21 cellular contexts compared by ENCODE assay signal in the genomic region with DNA sequence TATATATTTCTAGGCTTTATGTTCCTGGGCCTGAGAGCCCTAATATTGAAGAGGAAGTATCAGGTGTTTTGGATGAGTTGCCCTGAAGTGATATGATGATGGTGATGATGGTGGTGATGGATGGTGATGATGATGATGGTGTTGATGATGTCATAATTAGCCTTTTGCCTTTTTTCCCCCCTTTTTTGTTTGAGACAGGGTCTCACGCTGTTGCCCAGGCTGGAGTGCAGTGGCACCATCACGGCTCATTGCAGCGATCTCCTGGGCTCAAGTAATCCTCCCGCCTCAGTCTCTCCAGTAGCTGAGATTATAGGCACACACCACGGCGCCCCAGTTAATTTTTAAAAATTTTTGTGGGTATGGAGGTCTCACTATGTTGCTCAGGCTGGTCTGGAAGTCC.
"Had no signal": no experiment of that assay in that cellular context is flagged by ENCODE, and none has a peak within 500 bp of the region (broad histone marks: within the 10 kb centered on the region; RNA-seq: fewer than 3 reads in every experiment).

No MANE protein-coding gene starts in this region.

- H3K27ac Mint-ChIP-seq: activated B cell treated with CpG ODN at 0.5 μM for 24 hours; activated CD4-positive, alpha-beta memory T cell treated with anti-CD3 and anti-CD28 coated beads for 36 hours; activated CD4-positive, alpha-beta T cell treated with anti-CD3 and anti-CD28 coated beads for 36 hours; activated CD8-positive, alpha-beta memory T cell treated with anti-CD3 and anti-CD28 coated beads, Interleukin-2, amount 10 ng/mL, durations not matched to agents 7 days and 5 days; brain; dendritic cell treated with granulocyte-macrophage colony-stimulating factor and Interleukin-4, amounts not matched to agents 40 ng/mL and 50 ng/mL, for 4 days; nephron progenitor cell; T-cell had no signal

- H3K9me3 Mint-ChIP-seq: activated B cell treated with CpG ODN at 0.5 μM for 24 hours; activated CD4-positive, alpha-beta memory T cell treated with anti-CD3 and anti-CD28 coated beads for 36 hours; dendritic cell treated with granulocyte-macrophage colony-stimulating factor and Interleukin-4, amounts not matched to agents 40 ng/mL and 50 ng/mL, for 4 days; T-cell had no signal

- H3K27me3 Mint-ChIP-seq: activated B cell treated with CpG ODN at 0.5 μM for 24 hours; activated CD4-positive, alpha-beta memory T cell treated with anti-CD3 and anti-CD28 coated beads for 36 hours; activated CD4-positive, alpha-beta T cell treated with anti-CD3 and anti-CD28 coated beads for 36 hours; activated CD8-positive, alpha-beta memory T cell treated with anti-CD3 and anti-CD28 coated beads, Interleukin-2, amount 10 ng/mL, durations not matched to agents 7 days and 5 days; brain; dendritic cell treated with granulocyte-macrophage colony-stimulating factor and Interleukin-4, amounts not matched to agents 40 ng/mL and 50 ng/mL, for 4 days; T-cell had no signal

- DNase-seq: activated B cell treated with CpG ODN at 0.5 μM for 24 hours; activated CD4-positive, alpha-beta memory T cell treated with anti-CD3 and anti-CD28 coated beads for 36 hours; activated CD4-positive, alpha-beta T cell treated with anti-CD3 and anti-CD28 coated beads for 36 hours; activated CD8-positive, alpha-beta memory T cell treated with anti-CD3 and anti-CD28 coated beads, Interleukin-2, amount 10 ng/mL, durations not matched to agents 7 days and 5 days; aorta; effector CD4-positive, alpha-beta T cell; heart right ventricle; islet precursor cell; left cardiac atrium; nephron progenitor cell; nucleus accumbens; sigmoid colon; stimulated activated CD4-positive, alpha-beta T cell treated with anti-CD3 and anti-CD28 coated beads, Interleukin-2, amount 100 ng/mL, for 48 hours; stimulated activated CD8-positive, alpha-beta memory T cell treated with anti-CD3 and anti-CD28 coated beads, Interleukin-4, amount 100 ng/mL, for 48 hours; stimulated activated naive CD4-positive, alpha-beta T cell treated with Interleukin-2 at 50 U/mL for 16 hours; T-cell; T1000; tibial artery had no signal

- ATAC-seq: activated CD4-positive, alpha-beta T cell treated with anti-CD3 and anti-CD28 coated beads for 36 hours; activated CD8-positive, alpha-beta memory T cell treated with anti-CD3 and anti-CD28 coated beads, Interleukin-2, amount 10 ng/mL, durations not matched to agents 7 days and 5 days; heart right ventricle; left cardiac atrium; SK-N-SH treated with all-trans-retinoic acid at 6 μM for 48 hours; T-cell had no signal

- H3K4me1 Mint-ChIP-seq: activated CD8-positive, alpha-beta memory T cell treated with anti-CD3 and anti-CD28 coated beads, Interleukin-2, amount 10 ng/mL, durations not matched to agents 7 days and 5 days had no signal

- H3K9me3 ChIP-seq: heart right ventricle, sigmoid colon, tibial artery had no signal

- H3K4me3 ChIP-seq: heart right ventricle, sigmoid colon, tibial artery had no signal

- H3K4me3 Mint-ChIP-seq: activated B cell treated with CpG ODN at 0.5 μM for 24 hours; activated CD4-positive, alpha-beta memory T cell treated with anti-CD3 and anti-CD28 coated beads for 36 hours; activated CD4-positive, alpha-beta T cell treated with anti-CD3 and anti-CD28 coated beads for 36 hours; activated CD8-positive, alpha-beta memory T cell treated with anti-CD3 and anti-CD28 coated beads, Interleukin-2, amount 10 ng/mL, durations not matched to agents 7 days and 5 days; brain; dendritic cell treated with granulocyte-macrophage colony-stimulating factor and Interleukin-4, amounts not matched to agents 40 ng/mL and 50 ng/mL, for 4 days; nephron progenitor cell; T-cell had no signal
